17 cellular contexts compared by ENCODE assay signal in the genomic region with DNA sequence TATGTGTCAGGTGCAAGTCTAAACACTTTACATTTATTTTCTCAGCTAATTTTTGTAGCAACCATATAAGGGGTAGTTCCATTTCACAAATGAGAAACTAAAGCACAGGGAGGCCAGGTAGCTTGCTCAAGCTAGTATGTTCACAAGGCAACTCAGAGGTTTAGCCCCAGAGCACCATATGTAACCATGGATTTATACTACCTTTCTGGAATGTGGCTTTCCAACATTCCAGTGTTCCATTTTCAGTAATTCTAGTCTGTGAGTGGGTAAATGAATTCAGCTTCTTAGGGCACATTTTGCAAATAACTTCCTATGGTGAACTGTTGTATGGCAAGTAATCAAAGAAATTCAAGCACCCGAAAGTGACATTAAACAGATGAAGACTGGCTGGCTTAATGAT. TPM values are rescaled to one million over a fixed set of nuclear protein-coding genes. Genes with fewer than 3 reads are reported as not detected.
DNase-seq lines count a peak whose midpoint lies in the region; ATAC-seq and TF ChIP-seq lines count a peak whose summit lies in the region.
"Had no signal": no experiment of that assay in that cellular context is flagged by ENCODE, and none has a peak within 500 bp of the region (broad histone marks: within the 10 kb centered on the region; RNA-seq: fewer than 3 reads in every experiment).

No MANE protein-coding gene starts in this region.

- H3K4me1 Mint-ChIP-seq in Caco-2 (ENCODE audit: low read depth, unreplicated experiment) (peaks cover 65% of the 10 kb centered on the region), mesothelial cell of epicardium (peaks cover 46% of the 10 kb centered on the region)

- no peaks in the 10 kb centered on the region for H3K9me3 ChIP-seq in Caco-2
- H3K9me3 ChIP-seq in PC-3 (ENCODE audit: low read length), result no peaks in the 10 kb centered on the region
- H3K9me3 ChIP-seq: BLaER1 had no signal

- H3K4me2 ChIP-seq in PC-3 (ENCODE audit: low read length), result no peak overlapping the region
- H3K4me2 ChIP-seq: BLaER1 had no signal

- H2AFZ ChIP-seq in PC-3 (ENCODE audit: low read length), result no peak overlapping the region

- intact Hi-C loops in Caco-2 (cut with micrococcal nuclease; ENCODE audit: unreplicated experiment), result loop anchor here (1.0 kb wide), 2 partner anchors 9 to 23 kb away; no protein-coding TSS in a partner anchor
- intact Hi-C loops in PC-3 (cut with micrococcal nuclease), result no loop called here
- intact Hi-C loops in sciatic nerve (cut with DNase I), result no loop called here

- TF ChIP-seq CTCF in Caco-2 (IDR thresholded peaks at IDR 0.05; ENCODE audit: insufficient read depth in 1 of 2, low read depth in 1 of 2, low read length in 1 of 2, severe bottlenecking in 1 of 2, unreplicated experiment in 1 of 2), result no peak
- TF ChIP-seq CTCF in PC-3 (conservative IDR thresholded peaks at IDR 0.05; ENCODE audit: low read depth, low read length), result no peak
- no peak for TF ChIP-seq CTCF in mesothelial cell of epicardium (IDR thresholded peaks at IDR 0.05; ENCODE audit: unreplicated experiment)

- peaks cover 9% of the 10 kb centered on the region for H3K9me3 Mint-ChIP-seq in Caco-2 (ENCODE audit: unreplicated experiment)
- H3K9me3 Mint-ChIP-seq in mesothelial cell of epicardium, result no peaks in the 10 kb centered on the region
- H3K9me3 Mint-ChIP-seq: CD8-positive, alpha-beta memory T cell; H9 had no signal

- no peak overlapping the region for H3K4me3 ChIP-seq in Caco-2 (ENCODE audit: low read depth, low read length)
- H3K4me3 ChIP-seq in PC-3 (ENCODE audit: low read length), result no peak overlapping the region
- H3K4me3 ChIP-seq: BLaER1 had no signal

- no peak for ATAC-seq in PC-3
- no peak for ATAC-seq in HG02642 (IDR thresholded peaks at IDR 0.05; ENCODE audit: poor library complexity, unreplicated experiment)
- ATAC-seq in HG03039 (IDR thresholded peaks at IDR 0.05; ENCODE audit: unreplicated experiment), result no peak
- ATAC-seq in sciatic nerve, result no peak
- ATAC-seq in HG02981 (IDR thresholded peaks at IDR 0.05; ENCODE audit: unreplicated experiment), result no peak

- CTCF ChIA-PET in Caco-2 (lab: Charles Lee), result interaction anchor here (0.7 kb wide), 1 partner anchor 11 kb away, joined by 3 read pairs; no protein-coding TSS in a partner anchor
- CTCF ChIA-PET in PC-3 (lab: Charles Lee), result no interaction called here

- H3K27ac ChIP-seq in PC-3 (ENCODE audit: low read length), result no peak overlapping the region
- H3K27ac ChIP-seq: BLaER1, HL-60 had no signal

- no peaks in the 10 kb centered on the region for H3F3A ChIP-seq in PC-3 (ENCODE audit: low read length, unreplicated experiment)

- H3K4me1 ChIP-seq in Caco-2 (peaks cover 75% of the 10 kb centered on the region), PC-3 (ENCODE audit: insufficient read depth, low read length) (no peaks in the 10 kb centered on the region)
- H3K4me1 ChIP-seq: BLaER1 had no signal

- H3K27ac Mint-ChIP-seq in Caco-2 (ENCODE audit: unreplicated experiment), result peak overlapping the region; percentile 94
- H3K27ac Mint-ChIP-seq in mesothelial cell of epicardium, result peak overlapping the region; percentile 80
- H3K27ac Mint-ChIP-seq: CD8-positive, alpha-beta memory T cell; H9 had no signal

- BruUV-seq in Caco-2 (replicated peaks; lab: Mats Ljungman, UMichigan) (no TSS peak), PC-3 (replicated peaks; lab: Mats Ljungman, UMichigan) (no TSS peak)

- H3K9me2 ChIP-seq in PC-3 (replicated peaks; ENCODE audit: low read length), result no peaks in the 10 kb centered on the region

- H4K20me1 ChIP-seq in PC-3 (ENCODE audit: low read length), result no peaks in the 10 kb centered on the region
- H4K20me1 ChIP-seq: BLaER1 had no signal

- H3K27me3 Mint-ChIP-seq in Caco-2 (ENCODE audit: insufficient read depth, unreplicated experiment) (no peaks in the 10 kb centered on the region), mesothelial cell of epicardium (ENCODE audit: low read depth) (no peaks in the 10 kb centered on the region)

- DNase-seq in Caco-2, result peak in 1 of 2 experiments; percentile 72
- peak; percentile 32 for DNase-seq in PC-3
- DNase-seq in iPS-NIHi11 (ENCODE audit: low spot score), result peak; percentile 22
- no peak for DNase-seq in mesothelial cell of epicardium (ENCODE audit: low spot score in 2 of 2, unreplicated experiment in 2 of 2)
- no peak for DNase-seq in sciatic nerve (ENCODE audit: low spot score)
- DNase-seq: 8988T; AML-193; CD8-positive, alpha-beta memory T cell; DMS53; GF-D8; GOT3; H9 had no signal

- peaks cover 16% of the 10 kb centered on the region for H3K36me3 Mint-ChIP-seq in Caco-2 (ENCODE audit: insufficient read depth, unreplicated experiment)
- H3K36me3 Mint-ChIP-seq in mesothelial cell of epicardium, result no peaks in the 10 kb centered on the region
- H3K36me3 Mint-ChIP-seq: CD8-positive, alpha-beta memory T cell had no signal

- no peaks in the 10 kb centered on the region for H3K79me2 ChIP-seq in PC-3 (ENCODE audit: low read length)

- H3K36me3 ChIP-seq in Caco-2 (ENCODE audit: control insufficient read depth, insufficient read depth, low read length), result no peaks in the 10 kb centered on the region
- H3K36me3 ChIP-seq in PC-3 (ENCODE audit: low read depth, low read length), result no peaks in the 10 kb centered on the region
- H3K36me3 ChIP-seq: BLaER1 had no signal

- POLR2A ChIA-PET in Caco-2 (lab: Charles Lee), result interaction anchor here (0.9 to 1.2 kb wide), 2 partner anchors 8 to 25 kb away, joined by 3 to 10 read pairs; partner anchors contain the start of gene CAST
- POLR2A ChIA-PET in PC-3 (lab: Charles Lee; ENCODE audit: unreplicated experiment), result interaction anchor here (0.6 to 0.8 kb wide), 3 partner anchors 20 to 325 kb away, joined by 4 to 16 read pairs (median 14); no protein-coding TSS in a partner anchor

- H3K9ac ChIP-seq in PC-3 (ENCODE audit: low read length), result no peak overlapping the region
- H3K9ac ChIP-seq: BLaER1 had no signal

- H3K27me3 ChIP-seq in Caco-2 (replicated peaks; ENCODE audit: control insufficient read depth, insufficient read depth, low read length) (no peaks in the 10 kb centered on the region), PC-3 (ENCODE audit: low read length) (no peaks in the 10 kb centered on the region)
- H3K27me3 ChIP-seq: BLaER1 had no signal

- no peak overlapping the region for H3K4me3 Mint-ChIP-seq in Caco-2 (ENCODE audit: unreplicated experiment)
- H3K4me3 Mint-ChIP-seq in mesothelial cell of epicardium, result no peak overlapping the region
- H3K4me3 Mint-ChIP-seq: CD8-positive, alpha-beta memory T cell; H9 had no signal

RNA-seq across cellular contexts. Expression of gene CAST, which starts 25.0 kb away (rescaled TPM):
- total RNA-seq in Caco-2 (2022), result 418 and 426 TPM in 2 replicates
- 64.4 and 73.2 TPM in 2 replicates for total RNA-seq in PC-3 (2014; rRNA removed)
- total RNA-seq in mesothelial cell of epicardium, result 126 to 133 TPM (median 132 TPM) in 3 replicates
- total RNA-seq in sciatic nerve, result 295 TPM

Comparison
In these comparisons a context has a peak if more than half of its experiments do, and no peak if none do; other contexts are left out.
1. DNase-seq: peak in PC-3 (single experiment) and iPS-NIHi11 (single experiment); none in mesothelial cell of epicardium (0 of 2) and sciatic nerve (single experiment).